21 cellular contexts compared by ENCODE assay signal in genomic region chr9:98047002-98047401, GRCh38. TPM values are rescaled to one million over a fixed set of nuclear protein-coding genes. Genes with fewer than 3 reads are reported as not detected.
DNase-seq lines count a peak whose midpoint lies in the region; ATAC-seq and TF ChIP-seq lines count a peak whose summit lies in the region.
"Had no signal": no experiment of that assay in that cellular context is flagged by ENCODE, and none has a peak within 500 bp of the region (broad histone marks: within the 10 kb centered on the region; RNA-seq: fewer than 3 reads in every experiment).

No MANE protein-coding gene starts in this region.

- H3K27me3 ChIP-seq in OCI-LY3 (ENCODE audit: low read depth, low read length): no peaks in the 10 kb centered on the region
- H3K27me3 ChIP-seq: spleen, upper lobe of left lung had no signal

- peak overlapping the region; percentile 36 for H3K4me3 Mint-ChIP-seq in T-helper 1 cell treated with Interleukin-12 subunit alpha and Interleukin-12 subunit beta and Interleukin-4 antibody, amounts not matched to agents 30 μg/mL and 1 μg/mL, for 36 hours
- peak overlapping the region; percentile 89 for H3K4me3 Mint-ChIP-seq in activated naive CD8-positive, alpha-beta T cell treated with anti-CD3 and anti-CD28 coated beads for 36 hours

- no peak overlapping the region for H3K27ac ChIP-seq in OCI-LY3 (ENCODE audit: low read length)
- H3K27ac ChIP-seq: psoas muscle, spleen, upper lobe of left lung had no signal

- DNase-seq in T-helper 1 cell: no peak
- DNase-seq in GM12865 (ENCODE audit: low read depth): peak; percentile 33
- no peak for DNase-seq in activated naive CD8-positive, alpha-beta T cell treated with anti-CD3 and anti-CD28 coated beads for 36 hours
- no peak for DNase-seq in activated gamma-delta T cell treated with Interleukin-2 at 50 U/mL for 16 hours
- DNase-seq in ureter (ENCODE audit: low spot score): no peak
- DNase-seq: activated CD4-positive, CD25-positive, alpha-beta regulatory T cell; C1 segment of cervical spinal cord; DMS79 treated with DMSO at 0.1 percent for 48 hours; islet precursor cell; KG1; mammary epithelial cell; NCI-H1694; NCI-H446 treated with DMSO at 0.1 percent for 48 hours; PC-3; psoas muscle; spleen; upper lobe of left lung had no signal

- peak overlapping the region; percentile 91 for H3K4me3 ChIP-seq in GM12865 (ENCODE audit: low read depth, low read length)
- peak overlapping the region; percentile 84 for H3K4me3 ChIP-seq in OCI-LY3 (ENCODE audit: low read length)
- H3K4me3 ChIP-seq: psoas muscle, upper lobe of left lung had no signal

- peaks cover 27% of the 10 kb centered on the region for H3K4me1 Mint-ChIP-seq in T-helper 1 cell treated with Interleukin-12 subunit alpha and Interleukin-12 subunit beta and Interleukin-4 antibody, amounts not matched to agents 30 μg/mL and 1 μg/mL, for 36 hours (ENCODE audit: low read depth)
- H3K4me1 Mint-ChIP-seq in activated naive CD8-positive, alpha-beta T cell treated with anti-CD3 and anti-CD28 coated beads for 36 hours: peaks cover 31% of the 10 kb centered on the region

- ATAC-seq in HG03025 (IDR thresholded peaks at IDR 0.05; ENCODE audit: low FRiP score, unreplicated experiment): no peak
- ATAC-seq: PC-3; psoas muscle; stimulated activated memory B cell treated with anti-CD40 and anti-IgM and Interleukin-4, amounts not matched to agents 10 μg/mL and 1 μg/mL and 100 μg/mL, for 72 hours had no signal

- TF ChIP-seq CTCF in GM12865 (IDR thresholded peaks at IDR 0.05; ENCODE audit: insufficient read depth, low read depth, low read length, missing control alignments): no peak
- TF ChIP-seq CTCF in OCI-LY3 (IDR thresholded peaks at IDR 0.05; ENCODE audit: low read depth, low read length): no peak

- H3K9ac ChIP-seq in OCI-LY3 (ENCODE audit: low read length): no peak overlapping the region

- peaks cover 8% of the 10 kb centered on the region; the same call in 1 of the 2 replicates for H3K9me3 ChIP-seq in OCI-LY3 (ENCODE audit: insufficient read depth, low read length)
- H3K9me3 ChIP-seq: psoas muscle, spleen, upper lobe of left lung had no signal

- peak overlapping the region; percentile 34 for H3K27ac Mint-ChIP-seq in T-helper 1 cell treated with Interleukin-12 subunit alpha and Interleukin-12 subunit beta and Interleukin-4 antibody, amounts not matched to agents 30 μg/mL and 1 μg/mL, for 36 hours
- peak overlapping the region; percentile 42 for H3K27ac Mint-ChIP-seq in activated naive CD8-positive, alpha-beta T cell treated with anti-CD3 and anti-CD28 coated beads for 36 hours
- H3K27ac Mint-ChIP-seq: stimulated activated memory B cell treated with anti-CD40 and anti-IgM and Interleukin-4, amounts not matched to agents 10 μg/mL and 1 μg/mL and 100 μg/mL, for 72 hours had no signal

- H2AFZ ChIP-seq in OCI-LY3 (ENCODE audit: low read depth, low read length): no peak overlapping the region

- peaks cover 28% of the 10 kb centered on the region for H3K36me3 ChIP-seq in OCI-LY3 (replicated peaks; ENCODE audit: low read depth, low read length)
- H3K36me3 ChIP-seq: upper lobe of left lung had no signal

- no peaks in the 10 kb centered on the region for H3K27me3 Mint-ChIP-seq in T-helper 1 cell treated with Interleukin-12 subunit alpha and Interleukin-12 subunit beta and Interleukin-4 antibody, amounts not matched to agents 30 μg/mL and 1 μg/mL, for 36 hours (ENCODE audit: low read depth)
- H3K27me3 Mint-ChIP-seq in activated naive CD8-positive, alpha-beta T cell treated with anti-CD3 and anti-CD28 coated beads for 36 hours: no peaks in the 10 kb centered on the region
- H3K27me3 Mint-ChIP-seq: stimulated activated memory B cell treated with anti-CD40 and anti-IgM and Interleukin-4, amounts not matched to agents 10 μg/mL and 1 μg/mL and 100 μg/mL, for 72 hours had no signal

- H3K4me1 ChIP-seq in OCI-LY3 (ENCODE audit: low read length): peaks cover 39% of the 10 kb centered on the region
- H3K4me1 ChIP-seq: psoas muscle, upper lobe of left lung had no signal

- peaks cover 5% of the 10 kb centered on the region for H3K9me3 Mint-ChIP-seq in T-helper 1 cell treated with Interleukin-12 subunit alpha and Interleukin-12 subunit beta and Interleukin-4 antibody, amounts not matched to agents 30 μg/mL and 1 μg/mL, for 36 hours
- H3K9me3 Mint-ChIP-seq in activated naive CD8-positive, alpha-beta T cell treated with anti-CD3 and anti-CD28 coated beads for 36 hours: peaks cover 4% of the 10 kb centered on the region
- H3K9me3 Mint-ChIP-seq: stimulated activated memory B cell treated with anti-CD40 and anti-IgM and Interleukin-4, amounts not matched to agents 10 μg/mL and 1 μg/mL and 100 μg/mL, for 72 hours had no signal

- 0 out of 2 replicates have a peak, but pooled peaks cover 15% of the 10 kb centered on the region for H4K20me1 ChIP-seq in OCI-LY3 (ENCODE audit: insufficient read depth, low read length)

- peaks cover 68% of the 10 kb centered on the region for H3K79me2 ChIP-seq in OCI-LY3 (ENCODE audit: low read length)

- H3K36me3 Mint-ChIP-seq in T-helper 1 cell treated with Interleukin-12 subunit alpha and Interleukin-12 subunit beta and Interleukin-4 antibody, amounts not matched to agents 30 μg/mL and 1 μg/mL, for 36 hours (ENCODE audit: low read depth): peaks cover 13% of the 10 kb centered on the region
- H3K36me3 Mint-ChIP-seq in activated naive CD8-positive, alpha-beta T cell treated with anti-CD3 and anti-CD28 coated beads for 36 hours: peaks cover 46% of the 10 kb centered on the region

- H3K4me2 ChIP-seq in OCI-LY3 (ENCODE audit: low read length): peak overlapping the region; percentile 75

RNA-seq across cellular contexts. Expression of gene NANS, which starts 9.5 kb away (rescaled TPM):
- total RNA-seq in activated naive CD8-positive, alpha-beta T cell treated with anti-CD3 and anti-CD28 coated beads for 36 hours: 10 to 100 TPM; 46.1 to 47.4 TPM
- total RNA-seq in ureter: 43.7 TPM
